ENCODE assay signal across 10 cellular contexts in the genomic region with DNA sequence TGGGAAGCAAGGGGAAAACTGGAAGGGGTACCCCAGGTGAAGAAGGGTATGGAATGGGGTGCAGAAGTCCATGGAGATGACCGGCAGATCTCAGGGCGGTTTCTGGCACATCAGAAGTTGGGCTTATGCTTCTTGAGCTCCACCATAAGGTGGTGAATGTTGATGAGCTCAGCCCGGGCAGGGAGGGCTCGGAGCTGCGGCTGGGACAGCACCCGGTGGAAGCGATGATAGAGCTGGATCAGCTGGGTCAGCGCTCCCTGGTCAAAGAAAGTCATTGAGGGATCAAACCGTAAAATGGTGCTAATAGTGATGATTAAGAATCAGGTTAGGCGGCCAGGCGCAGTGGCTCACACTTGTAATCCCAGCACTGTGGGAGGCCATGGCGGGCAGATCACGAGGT. TPM values are rescaled to one million over a fixed set of nuclear protein-coding genes. Genes with fewer than 3 reads are reported as not detected.
DNase-seq lines count a peak whose midpoint lies in the region; ATAC-seq and TF ChIP-seq lines count a peak whose summit lies in the region.
"Had no signal": no experiment of that assay in that cellular context is flagged by ENCODE, and none has a peak within 500 bp of the region (broad histone marks: within the 10 kb centered on the region; RNA-seq: fewer than 3 reads in every experiment).

No MANE protein-coding gene starts in this region.

- H3K9me3 Mint-ChIP-seq in activated naive CD4-positive, alpha-beta T cell treated with anti-CD3 and anti-CD28 coated beads, Interleukin-2, amount 10 ng/mL, durations not matched to agents 7 days and 5 days: no peaks in the 10 kb centered on the region
- no peaks in the 10 kb centered on the region for H3K9me3 Mint-ChIP-seq in activated B cell treated with CpG ODN at 0.5 μM for 24 hours
- no peaks in the 10 kb centered on the region for H3K9me3 Mint-ChIP-seq in type B pancreatic cell

- ATAC-seq in activated B cell treated with CpG ODN at 0.5 μM for 24 hours (ENCODE audit: low read depth) (no peak), HG03520 (IDR thresholded peaks at IDR 0.05; ENCODE audit: unreplicated experiment) (no peak), HG02642 (IDR thresholded peaks at IDR 0.05; ENCODE audit: poor library complexity, unreplicated experiment) (no peak)
- ATAC-seq: gastroesophageal sphincter had no signal

- H3K27ac Mint-ChIP-seq in activated naive CD4-positive, alpha-beta T cell treated with anti-CD3 and anti-CD28 coated beads, Interleukin-2, amount 10 ng/mL, durations not matched to agents 7 days and 5 days: peak overlapping the region; percentile 97
- H3K27ac Mint-ChIP-seq in activated B cell treated with CpG ODN at 0.5 μM for 24 hours (peak overlapping the region; percentile 91), type B pancreatic cell (peak overlapping the region; percentile 96)

- peak; percentile 15 for DNase-seq in activated naive CD4-positive, alpha-beta T cell treated with anti-CD3 and anti-CD28 coated beads, Interleukin-2, amount 10 ng/mL, durations not matched to agents 7 days and 5 days
- DNase-seq in activated naive CD4-positive, alpha-beta T cell treated with anti-CD3 and anti-CD28 coated beads, Interleukin-2, amount 50 U/mL, for 16 hours: no peak
- no peak for DNase-seq in activated B cell treated with CpG ODN at 0.5 μM for 24 hours
- DNase-seq in fibroblast of the aortic adventitia (ENCODE audit: low read depth): no peak
- DNase-seq in type B pancreatic cell (ENCODE audit: extremely low spot score, unreplicated experiment): no peak
- DNase-seq in HuH-7.5 (ENCODE audit: low spot score): no peak

- peaks cover 19% of the 10 kb centered on the region for H3K36me3 Mint-ChIP-seq in activated naive CD4-positive, alpha-beta T cell treated with anti-CD3 and anti-CD28 coated beads, Interleukin-2, amount 10 ng/mL, durations not matched to agents 7 days and 5 days
- H3K36me3 Mint-ChIP-seq in activated B cell treated with CpG ODN at 0.5 μM for 24 hours (ENCODE audit: low read depth) (peaks cover 27% of the 10 kb centered on the region), type B pancreatic cell (peaks cover 16% of the 10 kb centered on the region)

- CTCF ChIA-PET in activated naive CD4-positive, alpha-beta T cell treated with anti-CD3 and anti-CD28 coated beads, Interleukin-2, amount 10 ng/mL, durations not matched to agents 7 days and 5 days (lab: Charles Lee): interaction anchor here (1.1 to 6.2 kb wide), 8 partner anchors 11 to 125 kb away, joined by 3 to 86 read pairs (median 4); a partner anchor contains a TSS
- CTCF ChIA-PET in activated B cell treated with CpG ODN at 0.5 μM for 24 hours (lab: Charles Lee): no interaction called here

- intact Hi-C loops in activated B cell treated with CpG ODN at 0.5 μM for 24 hours (cut with micrococcal nuclease): no loop called here

- H3K4me3 Mint-ChIP-seq in activated naive CD4-positive, alpha-beta T cell treated with anti-CD3 and anti-CD28 coated beads, Interleukin-2, amount 10 ng/mL, durations not matched to agents 7 days and 5 days: peak overlapping the region; percentile 85
- H3K4me3 Mint-ChIP-seq in activated B cell treated with CpG ODN at 0.5 μM for 24 hours (peak overlapping the region; percentile 91), type B pancreatic cell (no peak overlapping the region)

- H3K27me3 Mint-ChIP-seq in activated naive CD4-positive, alpha-beta T cell treated with anti-CD3 and anti-CD28 coated beads, Interleukin-2, amount 10 ng/mL, durations not matched to agents 7 days and 5 days: peaks cover 14% of the 10 kb centered on the region
- no peaks in the 10 kb centered on the region for H3K27me3 Mint-ChIP-seq in activated B cell treated with CpG ODN at 0.5 μM for 24 hours
- peaks cover 8% of the 10 kb centered on the region for H3K27me3 Mint-ChIP-seq in type B pancreatic cell

- TF ChIP-seq CTCF in activated B cell treated with CpG ODN at 0.5 μM for 24 hours (IDR thresholded peaks at IDR 0.05) (no peak), fibroblast of the aortic adventitia (IDR thresholded peaks at IDR 0.05; ENCODE audit: insufficient read depth, low read length) (no peak), type B pancreatic cell (conservative IDR thresholded peaks at IDR 0.05) (no peak)

- POLR2A ChIA-PET in activated B cell treated with CpG ODN at 0.5 μM for 24 hours (lab: Charles Lee): interaction anchor here (1.8 to 5.5 kb wide), 7 partner anchors 21 to 170 kb away, joined by 4 to 55 read pairs (median 27); a partner anchor contains a TSS

- H3K4me1 Mint-ChIP-seq in activated naive CD4-positive, alpha-beta T cell treated with anti-CD3 and anti-CD28 coated beads, Interleukin-2, amount 10 ng/mL, durations not matched to agents 7 days and 5 days: peaks cover 39% of the 10 kb centered on the region
- H3K4me1 Mint-ChIP-seq in activated B cell treated with CpG ODN at 0.5 μM for 24 hours (peaks cover 28% of the 10 kb centered on the region), type B pancreatic cell (ENCODE audit: unreplicated experiment) (peaks cover 28% of the 10 kb centered on the region)

- H3K4me3 ChIP-seq in fibroblast of the aortic adventitia (ENCODE audit: low read depth, low read length): peak overlapping the region; percentile 90
- H3K4me3 ChIP-seq: lung had no signal

RNA-seq across cellular contexts. Expression of a gene that starts 20.9 kb away (rescaled TPM):
- total RNA-seq in activated B cell treated with CpG ODN at 0.5 μM for 24 hours: 82.0 and 97.2 TPM in 2 replicates
- total RNA-seq in fibroblast of the aortic adventitia (ENCODE audit: low replicate concordance): 21.6 and 40.5 TPM in 2 replicates
- 54.7 and 62.4 TPM in 2 replicates for total RNA-seq in type B pancreatic cell (ENCODE audit: low replicate concordance)

RNA-seq across cellular contexts. Expression of a gene that starts 21.1 kb away (rescaled TPM):
- total RNA-seq in activated B cell treated with CpG ODN at 0.5 μM for 24 hours (4,710 and 5,877 TPM in 2 replicates), fibroblast of the aortic adventitia (ENCODE audit: low replicate concordance) (1,533 and 4,237 TPM in 2 replicates), type B pancreatic cell (ENCODE audit: low replicate concordance) (3,043 and 3,480 TPM in 2 replicates)

RNA-seq across cellular contexts. Expression of a gene that starts 26.2 kb away (rescaled TPM):
- total RNA-seq in activated B cell treated with CpG ODN at 0.5 μM for 24 hours: 19.1 and 19.4 TPM in 2 replicates
- 3.3 and 8.7 TPM in 2 replicates for total RNA-seq in fibroblast of the aortic adventitia (ENCODE audit: low replicate concordance)
- 10.1 and 22.2 TPM in 2 replicates for total RNA-seq in type B pancreatic cell (ENCODE audit: low replicate concordance)

RNA-seq across cellular contexts. Expression of a gene that starts 38.3 kb away (rescaled TPM):
- 114 and 117 TPM in 2 replicates for total RNA-seq in activated B cell treated with CpG ODN at 0.5 μM for 24 hours
- 37.5 and 85.0 TPM in 2 replicates for total RNA-seq in fibroblast of the aortic adventitia (ENCODE audit: low replicate concordance)
- 53.1 and 67.4 TPM in 2 replicates for total RNA-seq in type B pancreatic cell (ENCODE audit: low replicate concordance)

RNA-seq across cellular contexts. Expression of a gene that starts 38.7 kb away (rescaled TPM):
- total RNA-seq in activated B cell treated with CpG ODN at 0.5 μM for 24 hours (82.8 and 95.1 TPM in 2 replicates), fibroblast of the aortic adventitia (ENCODE audit: low replicate concordance) (8.9 and 21.7 TPM in 2 replicates), type B pancreatic cell (ENCODE audit: low replicate concordance) (52.9 and 54.5 TPM in 2 replicates)
